ENCODE assay signal across 19 cellular contexts in the genomic region with DNA sequence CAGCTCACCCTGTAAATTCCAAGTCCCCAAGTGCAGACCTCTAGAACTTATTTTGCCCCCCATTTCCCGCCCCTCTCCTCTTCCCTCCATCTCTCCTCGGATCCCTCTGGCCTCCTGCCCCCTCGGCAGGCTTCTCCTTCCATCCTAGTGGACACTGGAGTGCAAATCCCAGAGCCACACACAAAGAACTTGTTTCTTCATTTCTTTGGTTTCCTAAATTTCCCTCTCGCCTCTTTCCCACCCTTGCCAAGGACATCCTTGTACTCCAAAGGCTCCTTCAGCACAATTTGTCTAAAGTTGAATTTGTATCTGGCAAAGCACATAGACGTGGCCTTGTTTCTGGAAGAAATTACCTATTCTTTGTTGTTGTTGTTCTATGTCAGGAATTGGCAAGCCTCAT. TPM values are rescaled to one million over a fixed set of nuclear protein-coding genes. Genes with fewer than 3 reads are reported as not detected.
"Had no signal": no experiment of that assay in that cellular context is flagged by ENCODE, and none has a peak within 500 bp of the region (broad histone marks: within the 10 kb centered on the region; RNA-seq: fewer than 3 reads in every experiment).

No MANE protein-coding gene starts in this region.

- H3K36me3 ChIP-seq: heart left ventricle, sigmoid colon had no signal

- H3K4me1 ChIP-seq: sigmoid colon had no signal

- ATAC-seq: heart left ventricle, left ventricle myocardium superior had no signal

- H3K4me3 Mint-ChIP-seq: neural crest cell had no signal

- H3K27me3 ChIP-seq: sigmoid colon had no signal

- H3K27ac ChIP-seq: dorsolateral prefrontal cortex, heart left ventricle, sigmoid colon, skin epidermis had no signal

- H3K4me3 ChIP-seq: dorsolateral prefrontal cortex, heart left ventricle, lung, sigmoid colon, skin epidermis had no signal

- DNase-seq: cortex of kidney; dorsolateral prefrontal cortex; effector CD8-positive, alpha-beta T cell; foreskin melanocyte; hippocampal formation; left colon; left ventricle myocardium superior; mesenchymal stem cell; sigmoid colon; stimulated activated naive CD4-positive, alpha-beta T cell treated with Interleukin-2 at 50 U/mL for 16 hours; trophoblast cell had no signal

- H3K9me3 Mint-ChIP-seq: neural crest cell had no signal

- H3K9me3 ChIP-seq: heart left ventricle, sigmoid colon had no signal

RNA-seq across cellular contexts. Expression of gene UMODL1, which starts 17.5 kb away (rescaled TPM):
- total RNA-seq: kidney epithelial cell, left ventricle myocardium superior, neural crest cell, osteocyte, pulmonary artery endothelial cell, sigmoid colon, urinary bladder had no signal
- polyA plus RNA-seq: heart left ventricle, urinary bladder had no signal
